In the genomic region with DNA sequence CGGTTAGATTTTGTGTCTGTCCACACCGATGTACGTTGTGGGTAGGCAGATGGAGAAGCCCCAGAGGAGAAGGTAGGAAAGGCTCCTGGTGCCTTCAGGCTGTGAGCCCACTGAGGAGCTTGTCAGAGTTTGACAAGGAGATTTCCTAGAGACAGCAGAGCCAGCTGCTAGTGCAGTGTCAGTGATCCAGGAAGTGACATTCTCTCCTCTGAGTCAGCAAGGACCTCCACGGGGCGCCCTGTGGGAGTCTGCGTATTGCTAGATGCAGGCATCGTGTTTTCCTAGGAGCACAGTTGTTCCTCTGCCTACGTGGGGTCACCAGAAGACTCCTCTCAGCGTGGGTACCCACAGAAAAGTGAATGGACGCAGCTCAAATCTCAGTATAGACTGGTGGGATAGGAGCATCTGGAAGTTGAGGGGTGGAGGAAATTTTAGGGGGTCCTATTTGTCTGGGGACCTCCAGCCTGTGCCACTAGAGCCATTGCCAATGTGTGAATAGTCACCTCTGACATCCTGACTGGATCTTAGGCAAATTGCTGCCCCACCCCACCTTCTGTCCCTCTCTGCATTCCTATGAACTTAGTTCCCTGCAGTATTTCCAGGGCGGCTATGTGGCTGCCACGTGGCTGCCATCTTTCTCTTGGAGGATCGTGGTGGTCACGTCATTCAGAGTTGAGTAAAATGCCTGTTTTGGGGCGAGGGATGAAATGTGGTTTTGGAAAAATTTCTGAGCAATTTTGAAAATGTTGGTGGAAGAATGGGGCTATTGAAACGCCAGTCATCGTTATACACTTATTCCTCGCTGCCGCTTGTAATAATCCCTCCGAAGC, we compare ENCODE assay signal across 15 cellular contexts.
DNase-seq lines count a peak whose midpoint lies in the region; ATAC-seq, FAIRE-seq and TF ChIP-seq lines count a peak whose summit lies in the region.
"Had no signal": no experiment of that assay in that cellular context is flagged by ENCODE, and none has a peak within 500 bp of the region (broad histone marks: within the 10 kb centered on the region; RNA-seq: fewer than 3 reads in every experiment).

No MANE protein-coding gene starts in this region.

- H3K9me3 ChIP-seq in A673 (ENCODE audit: low read depth, low read length, poor library complexity, severe bottlenecking), result no peaks in the 10 kb centered on the region
- H3K9me3 ChIP-seq: esophagus muscularis mucosa had no signal

- H3K4me1 ChIP-seq in A673 (ENCODE audit: insufficient read depth, low read length, poor library complexity, severe bottlenecking), result peaks cover 5% of the 10 kb centered on the region
- H3K4me1 ChIP-seq: esophagus muscularis mucosa had no signal

- BruUV-seq in A673 (replicated peaks; lab: Mats Ljungman, UMichigan), result no TSS peak

- POLR2A ChIA-PET in A673 (lab: Charles Lee; ENCODE audit: low non-redundant PET), result no interaction called here

- no peak overlapping the region for H3K4me3 ChIP-seq in A673 (ENCODE audit: low read depth, low read length, poor library complexity, severe bottlenecking)
- H3K4me3 ChIP-seq: esophagus muscularis mucosa had no signal

- H3K27ac ChIP-seq in A673 (ENCODE audit: low read depth, low read length, poor library complexity, severe bottlenecking), result no peak overlapping the region
- H3K27ac ChIP-seq: esophagus muscularis mucosa had no signal

- no peak for ATAC-seq in HG02981 (IDR thresholded peaks at IDR 0.05; ENCODE audit: unreplicated experiment)
- ATAC-seq in HG03159 (IDR thresholded peaks at IDR 0.05; ENCODE audit: unreplicated experiment), result no peak

- peaks cover 33% of the 10 kb centered on the region for H3K27me3 ChIP-seq in A673 (replicated peaks; ENCODE audit: insufficient read depth, low read depth, low read length, poor library complexity)

- no peak for TF ChIP-seq CTCF in A673 (conservative IDR thresholded peaks at IDR 0.05; ENCODE audit: low read depth, low read length)

- peak; percentile 79 for DNase-seq in A673 (ENCODE audit: low spot score)
- peak; percentile 51 for DNase-seq in GM04504 (ENCODE audit: low read depth)
- DNase-seq in RPMI8226, result peak; percentile 15
- peak; percentile 37 for DNase-seq in iPS-NIHi7 (ENCODE audit: extremely low spot score)
- no peak for DNase-seq in NAMALWA (ENCODE audit: low spot score)
- no peak for DNase-seq in GM19239 (ENCODE audit: insufficient read length, low spot score)
- DNase-seq: activated naive CD8-positive, alpha-beta T cell treated with anti-CD3 and anti-CD28 coated beads, Interleukin-2, amount 10 ng/mL, durations not matched to agents 7 days and 5 days; KG1; OCI-M1; posterior cingulate gyrus; stimulated activated CD4-positive, alpha-beta T cell treated with anti-CD3 and anti-CD28 coated beads, Interleukin-4, amount 100 ng/mL, for 1 hour; stimulated activated naive CD4-positive, alpha-beta T cell had no signal

- intact Hi-C loops in A673 (cut with micrococcal nuclease; ENCODE audit: unreplicated experiment), result no loop called here

- CTCF ChIA-PET in A673 (lab: Charles Lee), result no interaction called here

- no peak for FAIRE-seq in GM19239 (lab: Jason Lieb, UNC)

- no peaks in the 10 kb centered on the region for H3K36me3 ChIP-seq in A673 (ENCODE audit: insufficient read depth, low read length, poor library complexity, severe bottlenecking)
- H3K36me3 ChIP-seq: esophagus muscularis mucosa had no signal

Comparison
In these comparisons a context has a peak if more than half of its experiments do, and no peak if none do; other contexts are left out.
1. DNase-seq: peak in A673 (single experiment), GM04504 (single experiment), RPMI8226 (single experiment) and iPS-NIHi7 (single experiment); none in NAMALWA (single experiment) and GM19239 (single experiment).